Comparison of ENCODE assay signal across 25 cellular contexts in the genomic region with DNA sequence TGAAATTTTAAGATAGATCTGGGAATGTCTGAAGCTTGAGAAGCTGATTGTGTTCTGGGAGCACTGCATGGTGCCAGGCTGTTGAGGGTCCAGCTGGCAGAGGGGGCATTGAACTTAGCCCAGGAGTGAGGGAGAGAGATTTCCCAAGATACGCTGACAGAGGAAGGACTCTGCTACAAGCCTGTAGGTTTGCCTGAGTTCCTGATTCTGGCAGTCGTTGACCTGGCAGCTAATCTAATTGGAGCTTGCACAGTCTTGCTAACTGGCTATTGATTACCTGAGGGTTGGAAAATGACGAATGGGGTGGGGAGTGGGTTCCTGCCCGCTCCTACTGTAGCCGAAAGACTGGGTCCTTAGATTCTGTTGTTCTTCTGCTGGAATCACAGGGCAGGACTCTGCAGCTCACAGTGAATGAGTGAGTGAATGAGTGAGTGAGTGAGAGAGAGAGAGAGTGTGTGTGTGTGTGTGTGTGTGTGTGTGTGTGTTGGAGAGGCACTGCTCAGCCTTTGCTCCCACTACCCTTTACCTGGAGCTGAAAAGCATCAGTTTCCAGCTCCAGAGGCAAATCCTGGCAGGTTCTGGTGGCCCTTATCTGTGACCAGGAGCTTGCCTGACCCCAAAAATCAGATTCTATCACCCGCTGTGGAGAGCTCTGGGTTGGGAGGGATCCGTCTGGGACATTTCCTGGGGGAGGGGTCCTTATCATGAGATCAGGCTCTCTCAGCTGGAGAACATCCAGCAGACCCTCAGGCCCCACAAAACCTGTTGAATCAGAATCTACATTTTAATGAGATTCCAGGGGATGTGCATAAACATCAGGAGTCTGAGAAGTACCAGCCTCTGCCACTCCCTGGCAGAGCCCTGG. TPM values are rescaled to one million over a fixed set of nuclear protein-coding genes. Genes with fewer than 3 reads are reported as not detected.
A peak's percentile ranks its signal among the peaks of the same experiment; 100 is the strongest.
DNase-seq lines count a peak whose midpoint lies in the region; ATAC-seq, FAIRE-seq and TF ChIP-seq lines count a peak whose summit lies in the region.
"Had no signal": no experiment of that assay in that cellular context is flagged by ENCODE, and none has a peak within 500 bp of the region (broad histone marks: within the 10 kb centered on the region; RNA-seq: fewer than 3 reads in every experiment).

No MANE protein-coding gene starts in this region.

- intact Hi-C loops in psoas muscle (cut with DNase I): no loop called here
- intact Hi-C loops in mucosa of descending colon (cut with DNase I, micrococcal nuclease): no loop called here

- FAIRE-seq in frontal cortex (lab: Jason Lieb, UNC): no peak

- no peak for TF ChIP-seq CTCF in psoas muscle (IDR thresholded peaks at IDR 0.05)
- TF ChIP-seq CTCF in foreskin fibroblast (IDR thresholded peaks at IDR 0.05; ENCODE audit: low read depth, low read length): no peak
- TF ChIP-seq CTCF in mucosa of descending colon (IDR thresholded peaks at IDR 0.05): no peak

- no peak for ATAC-seq in psoas muscle
- no peak for ATAC-seq in mucosa of descending colon
- ATAC-seq: activated T-cell treated with anti-CD3 and anti-CD28 coated beads, Interleukin-2, amount 50 U/mL, for 72 hours; effector memory CD8-positive, alpha-beta T cell; heart left ventricle; lower lobe of right lung had no signal

- H3K4me1 ChIP-seq in HUES64 (ENCODE audit: insufficient read depth, low read length) (peaks cover 14% of the 10 kb centered on the region), iPS-20b (ENCODE audit: insufficient read depth, low read length) (peaks cover 13% of the 10 kb centered on the region), psoas muscle (peaks cover 54% of the 10 kb centered on the region), mucosa of descending colon (ENCODE audit: low read depth) (no peaks in the 10 kb centered on the region)

- H3K27ac ChIP-seq in HUES64 (ENCODE audit: low read depth, low read length): no peak overlapping the region
- H3K27ac ChIP-seq in iPS-20b (ENCODE audit: low read length): no peak overlapping the region
- peak overlapping the region; percentile 91 for H3K27ac ChIP-seq in psoas muscle
- H3K27ac ChIP-seq: heart left ventricle, lower lobe of right lung, ovary, PC-9, SJCRH30 had no signal

- H3K9ac ChIP-seq in HUES64 (ENCODE audit: low read depth, low read length) (peak overlapping the region; percentile 3; the same call in 1 of the 2 replicates), iPS-20b (ENCODE audit: low read depth, low read length) (peak overlapping the region; percentile 48; the same call in 1 of the 2 replicates)

- H3K4me3 ChIP-seq in HUES64 (ENCODE audit: low read length): no peak overlapping the region
- no peak overlapping the region for H3K4me3 ChIP-seq in iPS-20b (ENCODE audit: low read length)
- no peak overlapping the region for H3K4me3 ChIP-seq in psoas muscle
- H3K4me3 ChIP-seq in foreskin fibroblast (ENCODE audit: low read depth in 1 of 2, low read length in 2 of 2): no peak overlapping the region
- H3K4me3 ChIP-seq in mucosa of descending colon: no peak overlapping the region
- H3K4me3 ChIP-seq: heart left ventricle, lower lobe of right lung, ovary, PC-9, SJCRH30, tibial artery had no signal

- H3K36me3 ChIP-seq in HUES64 (ENCODE audit: insufficient read depth, low read length) (peaks cover 19% of the 10 kb centered on the region), iPS-20b (ENCODE audit: insufficient read depth, low read depth, low read length) (peaks cover 14% of the 10 kb centered on the region), psoas muscle (ENCODE audit: insufficient read depth in 1 of 2, low read depth in 1 of 2) (peaks cover 0 to 19% of the 10 kb centered on the region in 2 donors), mucosa of descending colon (ENCODE audit: low read depth) (no peaks in the 10 kb centered on the region)
- H3K36me3 ChIP-seq: ovary, SJCRH30 had no signal

- no peak for DNase-seq in psoas muscle
- DNase-seq in frontal cortex (ENCODE audit: low spot score in 2 of 2): no peak
- DNase-seq in foreskin fibroblast: no peak
- no peak for DNase-seq in mucosa of descending colon
- DNase-seq: activated B cell treated with CpG ODN at 0.5 μM for 24 hours; activated CD8-positive, alpha-beta memory T cell treated with anti-CD3 and anti-CD28 coated beads for 24 hours; activated naive CD8-positive, alpha-beta T cell treated with anti-CD3 and anti-CD28 coated beads, Interleukin-2, amount 10 ng/mL, durations not matched to agents 7 days and 5 days; activated T-cell treated with anti-CD3 and anti-CD28 coated beads, Interleukin-2, amount 50 U/mL, for 72 hours; effector memory CD8-positive, alpha-beta T cell; immature natural killer cell; KBM-7; lower lobe of right lung; MV-4-11; NCI-H187 treated with DMSO at 0.1 percent for 48 hours; NCI-H345; ovary; PC-9; SJCRH30; stimulated activated naive CD4-positive, alpha-beta T cell; T-helper 2 cell; tibial artery had no signal

- H3K27me3 ChIP-seq in HUES64 (ENCODE audit: insufficient read depth, low read length) (no peaks in the 10 kb centered on the region), iPS-20b (ENCODE audit: insufficient read depth, low read length) (no peaks in the 10 kb centered on the region), psoas muscle (ENCODE audit: insufficient read depth in 3 of 3, low read length in 2 of 3) (no peaks in the 10 kb centered on the region)
- H3K27me3 ChIP-seq: heart left ventricle, ovary, SJCRH30, tibial artery had no signal

- H3K9me3 ChIP-seq in HUES64 (ENCODE audit: insufficient read depth, low read depth, low read length): no peaks in the 10 kb centered on the region
- no peaks in the 10 kb centered on the region for H3K9me3 ChIP-seq in iPS-20b (ENCODE audit: insufficient read depth, low read depth, low read length)
- no peaks in the 10 kb centered on the region for H3K9me3 ChIP-seq in psoas muscle
- H3K9me3 ChIP-seq in mucosa of descending colon: no peaks in the 10 kb centered on the region
- H3K9me3 ChIP-seq: heart left ventricle, lower lobe of right lung, ovary, SJCRH30, tibial artery had no signal

- WGBS in HUES64: 73% methylated on average over 6 of the region's 7 CpGs
- 58 to 78% (median 61%) methylated on average over 7 of the region's 7 CpGs for WGBS in psoas muscle, 3 donors

RNA-seq across cellular contexts. Expression of a gene that starts 16.7 kb away (rescaled TPM):
- polyA plus RNA-seq in HUES64 (2013, experiment 1 of 2): 1.6 TPM
- polyA plus RNA-seq in HUES64 (2013, experiment 2 of 2): 0.89 TPM
- total RNA-seq in psoas muscle (1 to 10 TPM in 1 of 4 donors, under 1 TPM in 3; 0.27 to 1.1 (median 0.79) TPM), frontal cortex (2.0 TPM), mucosa of descending colon (1 to 10 TPM in 1 of 3 donors, under 1 TPM in 2; 0.61 to 2.3 (median 0.80) TPM)
- 1 to 10 TPM; 1.1 TPM for polyA plus RNA-seq in psoas muscle

RNA-seq across cellular contexts. Expression of a gene that starts 21.7 kb away (rescaled TPM):
- polyA plus RNA-seq in HUES64 (2013, experiment 1 of 2): 25.6 TPM
- polyA plus RNA-seq in HUES64 (2013, experiment 2 of 2): 21.9 TPM
- total RNA-seq in psoas muscle (10 to 100 TPM; 27.6 to 34.7 (median 31.6) TPM), frontal cortex (13.0 TPM), mucosa of descending colon (100 to 1,000 TPM in 2 of 3 donors, 10 to 100 TPM in 1; 96.9 to 175 (median 139) TPM)
- polyA plus RNA-seq in psoas muscle: 10 to 100 TPM; 55.0 to 98.6 (median 67.3) TPM

RNA-seq across cellular contexts. Expression of a gene that starts 21.9 kb away (rescaled TPM):
- 23.1 TPM for polyA plus RNA-seq in HUES64 (2013, experiment 1 of 2)
- 32.0 TPM for polyA plus RNA-seq in HUES64 (2013, experiment 2 of 2)
- 10 to 100 TPM; 11.3 to 18.8 (median 16.4) TPM for total RNA-seq in psoas muscle
- polyA plus RNA-seq in psoas muscle: 10 to 100 TPM in 2 of 3 donors, 1 to 10 TPM in 1; 9.6 to 16.9 (median 11.0) TPM
- total RNA-seq in frontal cortex: 6.5 TPM
- 10 to 100 TPM; 33.8 to 43.3 (median 38.1) TPM for total RNA-seq in mucosa of descending colon

RNA-seq across cellular contexts. Expression of a gene that starts 28.9 kb away (rescaled TPM):
- 5.4 TPM for polyA plus RNA-seq in HUES64 (2013, experiment 1 of 2)
- 6.9 TPM for polyA plus RNA-seq in HUES64 (2013, experiment 2 of 2)
- total RNA-seq in psoas muscle (10 to 100 TPM in 2 of 4 donors, 1 to 10 TPM in 2; 5.9 to 15.1 (median 10.2) TPM), frontal cortex (0.82 TPM), mucosa of descending colon (10 to 100 TPM in 1 of 3 donors, 1 to 10 TPM in 2; 2.2 to 20.3 (median 9.4) TPM)
- polyA plus RNA-seq in psoas muscle: 1 to 10 TPM; 4.1 to 8.6 (median 4.7) TPM

RNA-seq across cellular contexts. Expression of a gene that starts 30.3 kb away (rescaled TPM):
- 3.2 TPM for polyA plus RNA-seq in HUES64 (2013, experiment 1 of 2)
- polyA plus RNA-seq in HUES64 (2013, experiment 2 of 2): 4.1 TPM
- 1 to 10 TPM in 1 of 4 donors, under 1 TPM in 1, not detected in 2; 0.77 to 1.1 TPM for total RNA-seq in psoas muscle
- under 1 TPM; 0.23 to 0.38 (median 0.37) TPM for polyA plus RNA-seq in psoas muscle
- not detected for total RNA-seq in frontal cortex
- total RNA-seq in mucosa of descending colon: under 1 TPM in 2 of 3 donors, not detected in 1; 0.49 to 0.99 TPM
- total RNA-seq: Daoy, PC-9, SJCRH30 had no signal
